Comparison of ENCODE assay signal across 8 cellular contexts in genomic region chr11:78574386-78575381, GRCh38. TPM values are rescaled to one million over a fixed set of nuclear protein-coding genes. Genes with fewer than 3 reads are reported as not detected.
DNase-seq lines count a peak whose midpoint lies in the region; ATAC-seq and TF ChIP-seq lines count a peak whose summit lies in the region.

TSS of gene NARS2 (minus strand) at chr11:78574864. CDS start at chr11:78574488, 376 bp downstream.

- peak within 1 kb of the TSS; percentile 95 for H3K27ac Mint-ChIP-seq in T-helper 17 cell

- no peak for TF ChIP-seq CTCF in prostate gland (IDR thresholded peaks at IDR 0.05)

- H3K27me3 ChIP-seq in prostate gland (replicated peaks; ENCODE audit: insufficient read depth), result no peaks in the 10 kb centered on the region

- peaks cover 10% of the 10 kb centered on the region for H3K36me3 Mint-ChIP-seq in T-helper 17 cell (ENCODE audit: low read depth)

- no peaks in the 10 kb centered on the region for H3K36me3 ChIP-seq in prostate gland
- peaks cover 3% of the 10 kb centered on the region for H3K36me3 ChIP-seq in urinary bladder (ENCODE audit: insufficient read depth)

- H3K4me3 ChIP-seq in prostate gland, result peak within 1 kb of the TSS; percentile 63 to 74
- peak within 1 kb of the TSS; percentile 68 for H3K4me3 ChIP-seq in urinary bladder (ENCODE audit: low read depth, low read length)

- H3K9me3 ChIP-seq in T-helper 17 cell (ENCODE audit: control insufficient read depth, low read length, poor library complexity, severe bottlenecking) (no peaks in the 10 kb centered on the region), prostate gland (no peaks in the 10 kb centered on the region)

- DNase-seq in NCI-H1694 treated with DMSO at 0.1 percent for 48 hours (lab: John Stamatoyannopoulos, UW) (peak; percentile 88), T-helper 17 cell (peak; percentile 91 to 92 (median 92)), amygdala (lab: John Stamatoyannopoulos, UW) (peak; percentile 68 to 98 (median 94)), left ventricle myocardium superior (peak; percentile 98), prostate gland (ENCODE audit: low spot score) (peak; percentile 97)

- WGBS in prostate gland, result under 1% methylated on average over 60 of the region's 60 CpGs
- WGBS in urinary bladder, result under 1% methylated on average over 60 of the region's 60 CpGs

- intact Hi-C loops in left ventricle myocardium superior (cut with micrococcal nuclease) (no loop called here), prostate gland (cut with DNase I) (loop anchor here (10.0 kb wide), 1 partner anchor 750 kb away; the partner anchor contains the start of genes AAMDC and RSF1)

- H3K27me3 Mint-ChIP-seq in T-helper 17 cell, result no peaks in the 10 kb centered on the region

- H3K27ac ChIP-seq in prostate gland, result peak within 1 kb of the TSS; percentile 83 to 88
- peak within 1 kb of the TSS; percentile 65 for H3K27ac ChIP-seq in urinary bladder (ENCODE audit: low read depth)

- H3K4me1 ChIP-seq in prostate gland (replicated peaks), result no peaks in the 10 kb centered on the region
- H3K4me1 ChIP-seq in urinary bladder (ENCODE audit: insufficient read depth), result no peaks in the 10 kb centered on the region

- peaks cover 23% of the 10 kb centered on the region for H3K4me1 Mint-ChIP-seq in T-helper 17 cell

- ATAC-seq in HG02885 (IDR thresholded peaks at IDR 0.05; ENCODE audit: poor library complexity, unreplicated experiment) (peak; percentile 95), T-helper 17 cell (peak; percentile 96), left ventricle myocardium superior (peak; percentile 100)

- peak; percentile 81 for TF ChIP-seq POLR2A in GM15510 (IDR thresholded peaks at IDR 0.05; ENCODE audit: borderline replicate concordance, extremely low read depth, insufficient read length)
- TF ChIP-seq POLR2A in prostate gland (IDR thresholded peaks at IDR 0.05), result peak; percentile 88

- H3K4me3 Mint-ChIP-seq in T-helper 17 cell, result peak within 1 kb of the TSS; percentile 98

RNA-seq across cellular contexts. Expression of gene NARS2, which starts in this region (rescaled TPM):
- total RNA-seq in T-helper 17 cell (10 to 100 TPM in 1 of 2 donors, 1 to 10 TPM in 1; 6.6 to 10.7 TPM), left ventricle myocardium superior (16.2 TPM), prostate gland (10 to 100 TPM; 21.8 to 25.2 TPM), urinary bladder (17.6 TPM)
- 10.7 TPM for polyA plus RNA-seq in urinary bladder

Comparison
In these comparisons a context has a peak if more than half of its experiments do, and no peak if none do; other contexts are left out.
1. Peak in every context shown above with its lines: DNase-seq, ATAC-seq, H3K4me3 ChIP-seq and H3K27ac ChIP-seq.